In genomic region chr7:73978681-73979563, GRCh38 we compare ENCODE assay signal across 1 cellular context.
TF ChIP-seq lines count a peak whose summit lies in the region.

No MANE protein-coding gene starts in this region.

TF ChIP-seq in HepG2, 621 proteins besides CTCF, POLR2A, EP300 and RAD21 (continued from another document and continues in another):
- TF ChIP-seq PLSCR1 (CRISPR knock-in tag; IDR thresholded peaks at IDR 0.05; ENCODE audit: borderline replicate concordance) = no peak
- TF ChIP-seq ZNF274 (CRISPR knock-in tag; IDR thresholded peaks at IDR 0.05) = no peak
- no peak for TF ChIP-seq THAP8 (CRISPR knock-in tag; IDR thresholded peaks at IDR 0.05; ENCODE audit: borderline replicate concordance)
- peak; percentile 25; the same call in 1 of the 2 replicates for TF ChIP-seq ZNF343 (CRISPR knock-in tag; IDR thresholded peaks at IDR 0.05)
- no peak for TF ChIP-seq ZNF770 (CRISPR knock-in tag; IDR thresholded peaks at IDR 0.05)
- TF ChIP-seq KMT2A (CRISPR knock-in tag; IDR thresholded peaks at IDR 0.05) = no peak
- TF ChIP-seq SKI (IDR thresholded peaks at IDR 0.05; ENCODE audit: partially characterized antibody) = no peak
- no peak for TF ChIP-seq ZNF569 (CRISPR knock-in tag; IDR thresholded peaks at IDR 0.05; ENCODE audit: borderline replicate concordance)
- TF ChIP-seq ZNF138 (CRISPR knock-in tag; IDR thresholded peaks at IDR 0.05; ENCODE audit: low read depth) = no peak
- TF ChIP-seq SIN3B (IDR thresholded peaks at IDR 0.05; ENCODE audit: low read length) = no peak
- no peak for TF ChIP-seq ZNF224 (CRISPR knock-in tag; IDR thresholded peaks at IDR 0.05)
- no peak for TF ChIP-seq TIGD3 (CRISPR knock-in tag; IDR thresholded peaks at IDR 0.05; ENCODE audit: borderline replicate concordance)
- no peak for TF ChIP-seq ZNF510 (CRISPR knock-in tag; IDR thresholded peaks at IDR 0.05; ENCODE audit: low read depth)
- peak; percentile 43; the same call in 1 of the 2 replicates for TF ChIP-seq PHF20 (CRISPR knock-in tag; IDR thresholded peaks at IDR 0.05)
- TF ChIP-seq CSRNP1 (CRISPR knock-in tag; IDR thresholded peaks at IDR 0.05) = no peak
- peak; percentile 65; the same call in 1 of the 2 replicates for TF ChIP-seq ZNF780A (CRISPR knock-in tag; IDR thresholded peaks at IDR 0.05)
- no peak for TF ChIP-seq PAWR (CRISPR knock-in tag; IDR thresholded peaks at IDR 0.05; ENCODE audit: borderline replicate concordance)
- TF ChIP-seq ZNF879 (CRISPR knock-in tag; IDR thresholded peaks at IDR 0.05) = no peak
- no peak for TF ChIP-seq SMAD1 (CRISPR knock-in tag; IDR thresholded peaks at IDR 0.05; ENCODE audit: borderline replicate concordance, low read depth)
- TF ChIP-seq RBFOX2 (IDR thresholded peaks at IDR 0.05; ENCODE audit: low read depth, low read length) = no peak
- TF ChIP-seq HMGA1 (CRISPR knock-in tag; conservative IDR thresholded peaks at IDR 0.05) = no peak
- no peak for TF ChIP-seq SIX1 (CRISPR knock-in tag; IDR thresholded peaks at IDR 0.05; ENCODE audit: borderline replicate concordance)
- TF ChIP-seq HIC2 (CRISPR knock-in tag; IDR thresholded peaks at IDR 0.05; ENCODE audit: low read depth) = no peak
- no peak; the same call in 1 of the 2 replicates for TF ChIP-seq NFKB2 (CRISPR knock-in tag; IDR thresholded peaks at IDR 0.05; ENCODE audit: borderline replicate concordance)
- TF ChIP-seq RXRA (CRISPR knock-in tag; IDR thresholded peaks at IDR 0.05) = peak; percentile 89
- TF ChIP-seq SMYD3 (CRISPR knock-in tag; IDR thresholded peaks at IDR 0.05) = no peak
- TF ChIP-seq PREB (CRISPR knock-in tag; IDR thresholded peaks at IDR 0.05) = no peak
- 0 out of 2 replicates have a peak, but pooled peaks have one; percentile 72 for TF ChIP-seq RFXAP (CRISPR knock-in tag; IDR thresholded peaks at IDR 0.05; ENCODE audit: borderline replicate concordance)
- no peak for TF ChIP-seq RNF2 (conservative IDR thresholded peaks at IDR 0.05; ENCODE audit: low read depth)
- no peak for TF ChIP-seq TARDBP (CRISPR knock-in tag; IDR thresholded peaks at IDR 0.05)
- no peak for TF ChIP-seq RELA (CRISPR knock-in tag; IDR thresholded peaks at IDR 0.05)
- no peak for TF ChIP-seq AHDC1 (CRISPR knock-in tag; IDR thresholded peaks at IDR 0.05; ENCODE audit: borderline replicate concordance)
- TF ChIP-seq HDAC6 (IDR thresholded peaks at IDR 0.05; ENCODE audit: low read depth, low read length) = no peak
- no peak for TF ChIP-seq ZNF558 (CRISPR knock-in tag; IDR thresholded peaks at IDR 0.05; ENCODE audit: borderline replicate concordance)
- no peak for TF ChIP-seq ZNF276 (CRISPR knock-in tag; IDR thresholded peaks at IDR 0.05; ENCODE audit: low read depth)
- TF ChIP-seq AFF4 (CRISPR knock-in tag; IDR thresholded peaks at IDR 0.05) = no peak
